Comparison of ENCODE assay signal across 9 cellular contexts in genomic region chr15:20645956-20646355, GRCh38.
DNase-seq lines count a peak whose midpoint lies in the region; ATAC-seq lines count a peak whose summit lies in the region.
"Had no signal": no experiment of that assay in that cellular context is flagged by ENCODE, and none has a peak within 500 bp of the region (broad histone marks: within the 10 kb centered on the region; RNA-seq: fewer than 3 reads in every experiment).

No MANE protein-coding gene starts in this region.

- intact Hi-C loops in CD4-positive, alpha-beta memory T cell (cut with micrococcal nuclease), result no loop called here

- H3K9me3 ChIP-seq in CD4-positive, alpha-beta memory T cell (ENCODE audit: control insufficient read depth in 1 of 2, low read length in 2 of 2), result no peaks in the 10 kb centered on the region

- H3K9me3 Mint-ChIP-seq in CD4-positive, alpha-beta memory T cell, result no peaks in the 10 kb centered on the region
- no peaks in the 10 kb centered on the region for H3K9me3 Mint-ChIP-seq in memory B cell

- H3K27me3 Mint-ChIP-seq in CD4-positive, alpha-beta memory T cell, result peaks cover 11 to 12% of the 10 kb centered on the region in 2 donors
- peaks cover 6% of the 10 kb centered on the region for H3K27me3 Mint-ChIP-seq in memory B cell
- H3K27me3 Mint-ChIP-seq: brain had no signal

- CTCF ChIA-PET in CD4-positive, alpha-beta memory T cell (lab: Charles Lee; ENCODE audit: partially characterized antibody), result no interaction called here

- no peak overlapping the region for H3K4me3 Mint-ChIP-seq in CD4-positive, alpha-beta memory T cell
- H3K4me3 Mint-ChIP-seq in memory B cell, result no peak overlapping the region
- H3K4me3 Mint-ChIP-seq: brain had no signal

- peak; percentile 76 for ATAC-seq in GM21576 (IDR thresholded peaks at IDR 0.05; ENCODE audit: unreplicated experiment)
- ATAC-seq in memory B cell (ENCODE audit: low read depth), result peak; percentile 90
- no peak for ATAC-seq in HG03139 (IDR thresholded peaks at IDR 0.05; ENCODE audit: unreplicated experiment)
- ATAC-seq in GM21526 (IDR thresholded peaks at IDR 0.05; ENCODE audit: low FRiP score, unreplicated experiment), result no peak

- no peaks in the 10 kb centered on the region for H3K36me3 ChIP-seq in CD4-positive, alpha-beta memory T cell (ENCODE audit: insufficient read depth, low read length)

- H3K4me1 ChIP-seq in CD4-positive, alpha-beta memory T cell (ENCODE audit: insufficient read depth, low read length), result peaks cover 11% of the 10 kb centered on the region

- no peaks in the 10 kb centered on the region for H3K36me3 Mint-ChIP-seq in CD4-positive, alpha-beta memory T cell
- H3K36me3 Mint-ChIP-seq in memory B cell, result no peaks in the 10 kb centered on the region
- H3K36me3 Mint-ChIP-seq: brain had no signal

- in situ Hi-C loops in SK-MEL-5 (cut with HindIII; ENCODE audit: low pct_unique_long_range_greater_than_20kb, low sequenced_read_pairs), result no loop called here

- H3K4me1 Mint-ChIP-seq in CD4-positive, alpha-beta memory T cell, result no peaks in the 10 kb centered on the region
- no peaks in the 10 kb centered on the region for H3K4me1 Mint-ChIP-seq in memory B cell
- H3K4me1 Mint-ChIP-seq: brain had no signal

- H3K27me3 ChIP-seq in CD4-positive, alpha-beta memory T cell (ENCODE audit: insufficient read depth, low read length), result no peaks in the 10 kb centered on the region

- peak in 4 of 5 donors; percentile 21 to 43 (median 30) for DNase-seq in CD4-positive, alpha-beta memory T cell
- peak; percentile 88 for DNase-seq in SK-MEL-5 (ENCODE audit: low read depth, low spot score)
- DNase-seq in memory B cell (ENCODE audit: low spot score in 2 of 2), result no peak
- no peak for DNase-seq in activated gamma-delta T cell (lab: John Stamatoyannopoulos, UW)
- no peak for DNase-seq in DMS79 (lab: John Stamatoyannopoulos, UW)

- POLR2A ChIA-PET in CD4-positive, alpha-beta memory T cell (lab: Charles Lee; ENCODE audit: partially characterized antibody), result no interaction called here

- no peak overlapping the region for H3K27ac ChIP-seq in CD4-positive, alpha-beta memory T cell (ENCODE audit: low read depth, low read length)

- H3K27ac Mint-ChIP-seq in CD4-positive, alpha-beta memory T cell, result no peak overlapping the region
- H3K27ac Mint-ChIP-seq in memory B cell, result no peak overlapping the region
- H3K27ac Mint-ChIP-seq: brain had no signal

- H3K4me3 ChIP-seq in CD4-positive, alpha-beta memory T cell (ENCODE audit: low read length in 2 of 2), result no peak overlapping the region

Comparison
In these comparisons a context has a peak if more than half of its experiments do, and no peak if none do; other contexts are left out.
1. DNase-seq: peak in CD4-positive, alpha-beta memory T cell (4 of 5) and SK-MEL-5 (single experiment); none in memory B cell (0 of 2), activated gamma-delta T cell (single experiment) and DMS79 (single experiment).
2. ATAC-seq: peak in GM21576 (single experiment) and memory B cell (single experiment); none in HG03139 (single experiment) and GM21526 (single experiment).